ENCODE assay signal across 29 cellular contexts in genomic region chr5:145800181-145800580, GRCh38.
"Had no signal": no experiment of that assay in that cellular context is flagged by ENCODE, and none has a peak within 500 bp of the region (broad histone marks: within the 10 kb centered on the region; RNA-seq: fewer than 3 reads in every experiment).

No MANE protein-coding gene starts in this region.

- H3K27me3 ChIP-seq: adrenal gland, body of pancreas, breast epithelium had no signal

- DNase-seq: activated CD4-positive, alpha-beta memory T cell treated with anti-CD3 and anti-CD28 coated beads for 36 hours; activated CD4-positive, alpha-beta T cell treated with anti-CD3 and anti-CD28 coated beads, Interleukin-2, amount 50 U/mL, for 1 hour; activated CD8-positive, alpha-beta memory T cell treated with anti-CD3 and anti-CD28 coated beads, Interleukin-2, amount 50 U/mL, for 4 hours; activated gamma-delta T cell treated with Interleukin-2 at 50 U/mL for 16 hours; activated naive CD4-positive, alpha-beta T cell treated with anti-CD3 and anti-CD28 coated beads for 36 hours; activated T-cell treated with anti-CD3 and anti-CD28 coated beads for 4 hours; activated T-cell treated with anti-CD3 and anti-CD28 coated beads, Interleukin-2, amount 50 U/mL, for 4 hours; adrenal gland; body of pancreas; Karpas-422; KBM-7; NCI-H1105; NCI-H1417 treated with DMSO at 0.1 percent for 48 hours; NCI-H187 treated with DMSO at 0.1 percent for 48 hours; NCI-H2081; NCI-H2171 treated with DMSO at 0.1 percent for 48 hours; NCI-H2227 treated with DMSO at 0.1 percent for 48 hours; NCI-H446; NCI-H510A treated with DMSO at 0.1 percent for 48 hours; NCI-H69; NK-92 treated with Interleukin-12 subunit alpha and Interleukin-12 subunit beta, amount 100 ng/mL, for 24 hours; PC-3; Right ventricle myocardium superior; SJCRH30; T1000 had no signal

- ATAC-seq: activated naive CD4-positive, alpha-beta T cell treated with anti-CD3 and anti-CD28 coated beads, Interleukin-2, amount 50 U/mL, for 72 hours; activated T-cell treated with anti-CD3 and anti-CD28 coated beads, Interleukin-2, amount 50 U/mL, for 4 hours; body of pancreas; PC-3 had no signal

- H3K27ac ChIP-seq: adrenal gland, body of pancreas, breast epithelium, RWPE1, SJCRH30, SK-N-MC had no signal

- H3K4me3 ChIP-seq: adrenal gland, body of pancreas, breast epithelium, SJCRH30, SK-N-MC had no signal

- H3K9me3 ChIP-seq: adrenal gland, body of pancreas, breast epithelium, SJCRH30 had no signal

- H3K4me1 ChIP-seq: adrenal gland, breast epithelium, SJCRH30 had no signal

- H3K36me3 ChIP-seq: adrenal gland, SJCRH30 had no signal
